Comparison of ENCODE assay signal across 8 cellular contexts in genomic region chr3:152524198-152525140, GRCh38.
A peak's percentile ranks its signal among the peaks of the same experiment; 100 is the strongest.
DNase-seq lines count a peak whose midpoint lies in the region; ATAC-seq lines count a peak whose summit lies in the region.

No MANE protein-coding gene starts in this region.

- no peaks in the 10 kb centered on the region for H3K79me2 ChIP-seq in mesendoderm (ENCODE audit: control insufficient read depth, insufficient read depth, low read length)

- H2AK5ac ChIP-seq in mesendoderm (ENCODE audit: low read length), result no peak overlapping the region

- peak; percentile 25 for DNase-seq in NCI-H2227 (lab: John Stamatoyannopoulos, UW; ENCODE audit: unreplicated experiment)
- DNase-seq in NCI-H2227 treated with DMSO at 0.1 percent for 48 hours (lab: John Stamatoyannopoulos, UW), result no peak
- DNase-seq in KG1 (lab: John Stamatoyannopoulos, UW), result peak; percentile 68
- peak; percentile 65 for DNase-seq in RKO (ENCODE audit: low spot score)
- peak; percentile 11 for DNase-seq in cerebellum (ENCODE audit: low spot score)
- DNase-seq in mesendoderm, result peak; percentile 59
- DNase-seq in activated T-helper 2 cell treated with anti-CD3 and anti-CD28 coated beads, Interferon-gamma antibody, Interleukin-2, Interleukin-4, amounts not matched to agents 10 μg/mL and 5 μg/mL and 100 μg/mL, durations not matched to agents 14 hours and 24 hours and 36 hours (ENCODE audit: low spot score), result no peak

- intact Hi-C loops in activated T-helper 2 cell treated with anti-CD3 and anti-CD28 coated beads, Interferon-gamma antibody, Interleukin-2, Interleukin-4, amounts not matched to agents 10 μg/mL and 5 μg/mL and 100 μg/mL, durations not matched to agents 14 hours and 24 hours and 36 hours (cut with micrococcal nuclease), result loop anchor here (1.0 to 5.0 kb wide), 3 partner anchors 16 to 452 kb away; no protein-coding TSS in a partner anchor

- no peak overlapping the region for H3K18ac ChIP-seq in mesendoderm (ENCODE audit: low read length)

- H3K27me3 Mint-ChIP-seq in activated T-helper 2 cell treated with anti-CD3 and anti-CD28 coated beads, Interferon-gamma antibody, Interleukin-2, Interleukin-4, amounts not matched to agents 10 μg/mL and 5 μg/mL and 100 μg/mL, durations not matched to agents 14 hours and 24 hours and 36 hours (ENCODE audit: low read depth), result peaks cover 3% of the 10 kb centered on the region

- no peak overlapping the region for H3K9ac ChIP-seq in mesendoderm (ENCODE audit: low read length)

- H3K27me3 ChIP-seq in mesendoderm (ENCODE audit: insufficient read depth, low read length, poor library complexity), result no peaks in the 10 kb centered on the region

- H2BK5ac ChIP-seq in mesendoderm (ENCODE audit: low read length), result no peak overlapping the region

- peak; percentile 40 for ATAC-seq in GM19468 (IDR thresholded peaks at IDR 0.05; ENCODE audit: extremely low read depth, unreplicated experiment)

- H2BK120ac ChIP-seq in mesendoderm (ENCODE audit: low read depth, low read length), result no peak overlapping the region

- H3K4ac ChIP-seq in mesendoderm (ENCODE audit: low read depth, low read length), result no peak overlapping the region

- H3K4me1 Mint-ChIP-seq in activated T-helper 2 cell treated with anti-CD3 and anti-CD28 coated beads, Interferon-gamma antibody, Interleukin-2, Interleukin-4, amounts not matched to agents 10 μg/mL and 5 μg/mL and 100 μg/mL, durations not matched to agents 14 hours and 24 hours and 36 hours (ENCODE audit: low read depth), result peaks cover 1% of the 10 kb centered on the region

- no peak overlapping the region for H3K4me3 ChIP-seq in mesendoderm (ENCODE audit: low read length)

- no peak overlapping the region for H3K4me3 Mint-ChIP-seq in activated T-helper 2 cell treated with anti-CD3 and anti-CD28 coated beads, Interferon-gamma antibody, Interleukin-2, Interleukin-4, amounts not matched to agents 10 μg/mL and 5 μg/mL and 100 μg/mL, durations not matched to agents 14 hours and 24 hours and 36 hours (ENCODE audit: low read depth)

- H3K36me3 ChIP-seq in mesendoderm (ENCODE audit: control insufficient read depth, insufficient read depth, low read length), result no peaks in the 10 kb centered on the region

- H4K5ac ChIP-seq in mesendoderm (ENCODE audit: low read length), result no peak overlapping the region

- no peaks in the 10 kb centered on the region for H3K4me1 ChIP-seq in mesendoderm (ENCODE audit: control insufficient read depth, low read depth, low read length)

- H3K79me1 ChIP-seq in mesendoderm (ENCODE audit: low read length), result no peaks in the 10 kb centered on the region

- H3K27ac Mint-ChIP-seq in activated T-helper 2 cell treated with anti-CD3 and anti-CD28 coated beads, Interferon-gamma antibody, Interleukin-2, Interleukin-4, amounts not matched to agents 10 μg/mL and 5 μg/mL and 100 μg/mL, durations not matched to agents 14 hours and 24 hours and 36 hours, result no peak overlapping the region

- no peak overlapping the region for H4K8ac ChIP-seq in mesendoderm (ENCODE audit: low read depth, low read length)

- no peak overlapping the region for H2BK15ac ChIP-seq in mesendoderm (replicated peaks; ENCODE audit: low read depth)

- no peak overlapping the region for H3K4me2 ChIP-seq in mesendoderm (ENCODE audit: low read length)

- no CpG with 5 or more reads among the region's 3 CpGs for WGBS in mesendoderm (ENCODE audit: extremely low coverage, insufficient coverage, low lambda C conversion rate)

- H3K9me3 Mint-ChIP-seq in activated T-helper 2 cell treated with anti-CD3 and anti-CD28 coated beads, Interferon-gamma antibody, Interleukin-2, Interleukin-4, amounts not matched to agents 10 μg/mL and 5 μg/mL and 100 μg/mL, durations not matched to agents 14 hours and 24 hours and 36 hours, result no peaks in the 10 kb centered on the region

- no peak overlapping the region for H3K27ac ChIP-seq in mesendoderm (ENCODE audit: low read depth, low read length)

- no peak overlapping the region for H3K56ac ChIP-seq in mesendoderm (ENCODE audit: low read length)

- H3K23ac ChIP-seq in mesendoderm (ENCODE audit: low read length), result no peak overlapping the region

- H3K36me3 Mint-ChIP-seq in activated T-helper 2 cell treated with anti-CD3 and anti-CD28 coated beads, Interferon-gamma antibody, Interleukin-2, Interleukin-4, amounts not matched to agents 10 μg/mL and 5 μg/mL and 100 μg/mL, durations not matched to agents 14 hours and 24 hours and 36 hours (ENCODE audit: low read depth), result no peaks in the 10 kb centered on the region

Comparison
In these comparisons a context has a peak if more than half of its experiments do, and no peak if none do; other contexts are left out.
1. DNase-seq: peak in NCI-H2227 (single experiment), KG1 (single experiment), RKO (single experiment), cerebellum (single experiment) and mesendoderm (single experiment); none in NCI-H2227 treated with DMSO at 0.1 percent for 48 hours (single experiment) and activated T-helper 2 cell treated with anti-CD3 and anti-CD28 coated beads, Interferon-gamma antibody, Interleukin-2, Interleukin-4, amounts not matched to agents 10 μg/mL and 5 μg/mL and 100 μg/mL, durations not matched to agents 14 hours and 24 hours and 36 hours (single experiment).